ENCODE assay signal across 1 cellular context in the genomic region with DNA sequence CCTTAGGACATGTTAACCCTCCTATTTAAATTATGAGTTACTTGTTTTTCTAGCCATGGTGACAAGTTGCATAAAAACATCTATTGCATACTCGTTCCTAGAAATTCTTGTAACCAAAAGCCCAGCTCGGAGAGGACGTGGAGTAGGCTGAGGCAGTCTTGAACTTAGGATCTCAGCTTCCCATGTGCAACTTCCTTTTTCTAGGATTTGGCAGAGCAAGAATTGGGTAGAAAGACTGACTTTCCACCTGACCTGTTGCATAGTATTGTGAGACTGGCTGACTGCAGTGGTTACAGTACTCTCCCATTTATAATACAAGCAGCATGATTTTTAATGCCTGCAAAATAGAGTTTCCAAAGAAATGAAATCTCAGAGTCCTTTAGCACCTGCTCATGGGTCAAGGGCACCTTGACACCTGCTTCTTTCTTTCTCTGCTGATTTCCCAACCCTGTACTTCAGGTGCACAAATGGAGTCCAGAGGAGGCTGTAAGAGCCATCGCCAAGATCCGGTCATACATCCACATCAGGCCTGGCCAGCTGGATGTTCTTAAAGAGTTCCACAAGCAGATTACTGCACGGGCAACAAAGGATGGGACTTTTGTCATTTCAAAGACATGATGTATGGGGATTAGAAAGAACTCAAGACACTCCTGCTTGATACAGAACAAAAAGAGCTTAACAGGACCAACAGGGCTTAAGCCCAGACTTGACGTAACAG.
TF ChIP-seq lines count a peak whose summit lies in the region.

No MANE protein-coding gene starts in this region.

TF ChIP-seq in SK-N-SH, 30 proteins besides CTCF, POLR2A, EP300 and RAD21:
- TF ChIP-seq, protein P1, sequence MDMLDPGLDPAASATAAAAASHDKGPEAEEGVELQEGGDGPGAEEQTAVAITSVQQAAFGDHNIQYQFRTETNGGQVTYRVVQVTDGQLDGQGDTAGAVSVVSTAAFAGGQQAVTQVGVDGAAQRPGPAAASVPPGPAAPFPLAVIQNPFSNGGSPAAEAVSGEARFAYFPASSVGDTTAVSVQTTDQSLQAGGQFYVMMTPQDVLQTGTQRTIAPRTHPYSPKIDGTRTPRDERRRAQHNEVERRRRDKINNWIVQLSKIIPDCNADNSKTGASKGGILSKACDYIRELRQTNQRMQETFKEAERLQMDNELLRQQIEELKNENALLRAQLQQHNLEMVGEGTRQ (IDR thresholded peaks at IDR 0.05; ENCODE audit: borderline replicate concordance, low read depth, low read length), result no peak
- TF ChIP-seq, protein P2, sequence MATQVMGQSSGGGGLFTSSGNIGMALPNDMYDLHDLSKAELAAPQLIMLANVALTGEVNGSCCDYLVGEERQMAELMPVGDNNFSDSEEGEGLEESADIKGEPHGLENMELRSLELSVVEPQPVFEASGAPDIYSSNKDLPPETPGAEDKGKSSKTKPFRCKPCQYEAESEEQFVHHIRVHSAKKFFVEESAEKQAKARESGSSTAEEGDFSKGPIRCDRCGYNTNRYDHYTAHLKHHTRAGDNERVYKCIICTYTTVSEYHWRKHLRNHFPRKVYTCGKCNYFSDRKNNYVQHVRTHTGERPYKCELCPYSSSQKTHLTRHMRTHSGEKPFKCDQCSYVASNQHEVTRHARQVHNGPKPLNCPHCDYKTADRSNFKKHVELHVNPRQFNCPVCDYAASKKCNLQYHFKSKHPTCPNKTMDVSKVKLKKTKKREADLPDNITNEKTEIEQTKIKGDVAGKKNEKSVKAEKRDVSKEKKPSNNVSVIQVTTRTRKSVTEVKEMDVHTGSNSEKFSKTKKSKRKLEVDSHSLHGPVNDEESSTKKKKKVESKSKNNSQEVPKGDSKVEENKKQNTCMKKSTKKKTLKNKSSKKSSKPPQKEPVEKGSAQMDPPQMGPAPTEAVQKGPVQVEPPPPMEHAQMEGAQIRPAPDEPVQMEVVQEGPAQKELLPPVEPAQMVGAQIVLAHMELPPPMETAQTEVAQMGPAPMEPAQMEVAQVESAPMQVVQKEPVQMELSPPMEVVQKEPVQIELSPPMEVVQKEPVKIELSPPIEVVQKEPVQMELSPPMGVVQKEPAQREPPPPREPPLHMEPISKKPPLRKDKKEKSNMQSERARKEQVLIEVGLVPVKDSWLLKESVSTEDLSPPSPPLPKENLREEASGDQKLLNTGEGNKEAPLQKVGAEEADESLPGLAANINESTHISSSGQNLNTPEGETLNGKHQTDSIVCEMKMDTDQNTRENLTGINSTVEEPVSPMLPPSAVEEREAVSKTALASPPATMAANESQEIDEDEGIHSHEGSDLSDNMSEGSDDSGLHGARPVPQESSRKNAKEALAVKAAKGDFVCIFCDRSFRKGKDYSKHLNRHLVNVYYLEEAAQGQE (IDR thresholded peaks at IDR 0.05; ENCODE audit: low read depth, low read length), result no peak
- TF ChIP-seq TEAD4 (IDR thresholded peaks at IDR 0.05; ENCODE audit: borderline replicate concordance, insufficient read depth) (no peak), JUND (IDR thresholded peaks at IDR 0.05) (no peak), MXI1 (IDR thresholded peaks at IDR 0.05; ENCODE audit: low read depth, low read length) (no peak), EZH2phosphoT487 (IDR thresholded peaks at IDR 0.05; ENCODE audit: borderline replicate concordance, low read depth) (no peak), NFIC (IDR thresholded peaks at IDR 0.05; ENCODE audit: borderline replicate concordance) (no peak)
- TF ChIP-seq, protein P3, sequence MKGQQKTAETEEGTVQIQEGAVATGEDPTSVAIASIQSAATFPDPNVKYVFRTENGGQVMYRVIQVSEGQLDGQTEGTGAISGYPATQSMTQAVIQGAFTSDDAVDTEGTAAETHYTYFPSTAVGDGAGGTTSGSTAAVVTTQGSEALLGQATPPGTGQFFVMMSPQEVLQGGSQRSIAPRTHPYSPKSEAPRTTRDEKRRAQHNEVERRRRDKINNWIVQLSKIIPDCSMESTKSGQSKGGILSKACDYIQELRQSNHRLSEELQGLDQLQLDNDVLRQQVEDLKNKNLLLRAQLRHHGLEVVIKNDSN (IDR thresholded peaks at IDR 0.05; ENCODE audit: borderline replicate concordance, low read depth), result no peak
- TF ChIP-seq, protein P4, sequence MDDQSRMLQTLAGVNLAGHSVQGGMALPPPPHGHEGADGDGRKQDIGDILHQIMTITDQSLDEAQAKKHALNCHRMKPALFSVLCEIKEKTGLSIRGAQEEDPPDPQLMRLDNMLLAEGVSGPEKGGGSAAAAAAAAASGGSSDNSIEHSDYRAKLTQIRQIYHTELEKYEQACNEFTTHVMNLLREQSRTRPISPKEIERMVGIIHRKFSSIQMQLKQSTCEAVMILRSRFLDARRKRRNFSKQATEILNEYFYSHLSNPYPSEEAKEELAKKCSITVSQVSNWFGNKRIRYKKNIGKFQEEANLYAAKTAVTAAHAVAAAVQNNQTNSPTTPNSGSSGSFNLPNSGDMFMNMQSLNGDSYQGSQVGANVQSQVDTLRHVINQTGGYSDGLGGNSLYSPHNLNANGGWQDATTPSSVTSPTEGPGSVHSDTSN (IDR thresholded peaks at IDR 0.05), result no peak
- TF ChIP-seq, protein P5, sequence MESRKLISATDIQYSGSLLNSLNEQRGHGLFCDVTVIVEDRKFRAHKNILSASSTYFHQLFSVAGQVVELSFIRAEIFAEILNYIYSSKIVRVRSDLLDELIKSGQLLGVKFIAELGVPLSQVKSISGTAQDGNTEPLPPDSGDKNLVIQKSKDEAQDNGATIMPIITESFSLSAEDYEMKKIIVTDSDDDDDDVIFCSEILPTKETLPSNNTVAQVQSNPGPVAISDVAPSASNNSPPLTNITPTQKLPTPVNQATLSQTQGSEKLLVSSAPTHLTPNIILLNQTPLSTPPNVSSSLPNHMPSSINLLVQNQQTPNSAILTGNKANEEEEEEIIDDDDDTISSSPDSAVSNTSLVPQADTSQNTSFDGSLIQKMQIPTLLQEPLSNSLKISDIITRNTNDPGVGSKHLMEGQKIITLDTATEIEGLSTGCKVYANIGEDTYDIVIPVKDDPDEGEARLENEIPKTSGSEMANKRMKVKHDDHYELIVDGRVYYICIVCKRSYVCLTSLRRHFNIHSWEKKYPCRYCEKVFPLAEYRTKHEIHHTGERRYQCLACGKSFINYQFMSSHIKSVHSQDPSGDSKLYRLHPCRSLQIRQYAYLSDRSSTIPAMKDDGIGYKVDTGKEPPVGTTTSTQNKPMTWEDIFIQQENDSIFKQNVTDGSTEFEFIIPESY (IDR thresholded peaks at IDR 0.05; ENCODE audit: borderline replicate concordance, low read depth), result no peak
